13 cellular contexts compared by ENCODE assay signal in genomic region chr9:21443849-21444625, GRCh38. TPM values are rescaled to one million over a fixed set of nuclear protein-coding genes. Genes with fewer than 3 reads are reported as not detected.
DNase-seq lines count a peak whose midpoint lies in the region; ATAC-seq and TF ChIP-seq lines count a peak whose summit lies in the region.
"Had no signal": no experiment of that assay in that cellular context is flagged by ENCODE, and none has a peak within 500 bp of the region (broad histone marks: within the 10 kb centered on the region; RNA-seq: fewer than 3 reads in every experiment).

No MANE protein-coding gene starts in this region.

- H3K4me1 ChIP-seq in CD8-positive, alpha-beta T cell (ENCODE audit: insufficient read depth, low read length) = peaks cover 6% of the 10 kb centered on the region
- H3K4me1 ChIP-seq: neural progenitor cell had no signal

- no peaks in the 10 kb centered on the region for H3K36me3 ChIP-seq in CD8-positive, alpha-beta T cell (ENCODE audit: insufficient read depth, low read length)
- H3K36me3 ChIP-seq: neural progenitor cell had no signal

- H3K4me3 ChIP-seq in CD8-positive, alpha-beta T cell (ENCODE audit: low read depth, low read length) = no peak overlapping the region
- H3K4me3 ChIP-seq: neural progenitor cell had no signal

- POLR2A ChIA-PET in CD8-positive, alpha-beta T cell (lab: Charles Lee) = interaction anchor here (1.1 kb wide), 1 partner anchor 10 kb away, joined by 3 read pairs; no protein-coding TSS in a partner anchor

- no peak for TF ChIP-seq CTCF in CD8-positive, alpha-beta T cell (IDR thresholded peaks at IDR 0.05)
- no peak for TF ChIP-seq CTCF in Calu3 (IDR thresholded peaks at IDR 0.05; ENCODE audit: unreplicated experiment)

- no peaks in the 10 kb centered on the region for H3K9me3 ChIP-seq in CD8-positive, alpha-beta T cell (ENCODE audit: low read length)

- peak in 1 of 7 experiments; percentile 38 for DNase-seq in CD8-positive, alpha-beta T cell
- peak; percentile 94 for DNase-seq in SKM-1 treated with dmso at 0.1 percent for 144 hours (lab: John Stamatoyannopoulos, UW; ENCODE audit: unreplicated experiment)
- DNase-seq in DMS79 treated with DMSO at 0.1 percent for 48 hours (lab: John Stamatoyannopoulos, UW) = no peak
- DNase-seq in SW480 (ENCODE audit: low spot score) = no peak
- DNase-seq in Calu3 = no peak
- DNase-seq in NCI-H82 treated with DMSO at 0.1 percent for 48 hours (lab: John Stamatoyannopoulos, UW; ENCODE audit: unreplicated experiment) = no peak
- DNase-seq: activated CD8-positive, alpha-beta memory T cell treated with anti-CD3 and anti-CD28 coated beads, Interleukin-2, amount 50 U/mL, for 48 hours; NCI-H2107 had no signal

- CTCF ChIA-PET in CD8-positive, alpha-beta T cell (lab: Charles Lee) = interaction anchor here (1.2 to 2.8 kb wide), 4 partner anchors 9 to 208 kb away, joined by 3 to 12 read pairs (median 4); no protein-coding TSS in a partner anchor
- CTCF ChIA-PET in Calu3 (lab: Charles Lee) = no interaction called here

- intact Hi-C loops in CD8-positive, alpha-beta T cell (cut with DNase I, micrococcal nuclease) = no loop called here
- intact Hi-C loops in Calu3 (cut with micrococcal nuclease; ENCODE audit: unreplicated experiment) = loop anchor here (10.0 kb wide), 1 partner anchor 49 kb away; no protein-coding TSS in a partner anchor

- H3K27me3 Mint-ChIP-seq in CD8-positive, alpha-beta T cell (ENCODE audit: low read depth) = peaks cover 2% of the 10 kb centered on the region
- no peaks in the 10 kb centered on the region for H3K27me3 Mint-ChIP-seq in Calu3 (ENCODE audit: unreplicated experiment)

- no TSS peak for BruUV-seq in Calu3 (replicated peaks; lab: Mats Ljungman, UMichigan)

- H3K27ac Mint-ChIP-seq in CD8-positive, alpha-beta T cell = peak overlapping the region; percentile 62
- H3K27ac Mint-ChIP-seq in Calu3 (ENCODE audit: unreplicated experiment) = no peak overlapping the region
- H3K27ac Mint-ChIP-seq: neural progenitor cell had no signal

- peak overlapping the region; percentile 69 for H3K4me3 Mint-ChIP-seq in CD8-positive, alpha-beta T cell
- no peak overlapping the region for H3K4me3 Mint-ChIP-seq in Calu3 (ENCODE audit: low read depth, unreplicated experiment)
- H3K4me3 Mint-ChIP-seq: neural progenitor cell had no signal

- no peaks in the 10 kb centered on the region for H3K36me3 Mint-ChIP-seq in CD8-positive, alpha-beta T cell
- no peaks in the 10 kb centered on the region for H3K36me3 Mint-ChIP-seq in Calu3 (ENCODE audit: insufficient read depth, unreplicated experiment)
- H3K36me3 Mint-ChIP-seq: neural progenitor cell had no signal

- H3K27me3 ChIP-seq in CD8-positive, alpha-beta T cell (ENCODE audit: insufficient read depth, low read length) = no peaks in the 10 kb centered on the region
- H3K27me3 ChIP-seq: neural progenitor cell had no signal

- no peak overlapping the region for H3K27ac ChIP-seq in CD8-positive, alpha-beta T cell (ENCODE audit: low read depth, low read length)
- H3K27ac ChIP-seq: neural progenitor cell had no signal

- H3K9me3 Mint-ChIP-seq in CD8-positive, alpha-beta T cell = no peaks in the 10 kb centered on the region
- H3K9me3 Mint-ChIP-seq in Calu3 (ENCODE audit: low read depth, unreplicated experiment) = no peaks in the 10 kb centered on the region

- ATAC-seq in CD8-positive, alpha-beta T cell = peak; percentile 87
- peak; percentile 92 for ATAC-seq in GM19351 (IDR thresholded peaks at IDR 0.05; ENCODE audit: unreplicated experiment)
- ATAC-seq in HG03064 (IDR thresholded peaks at IDR 0.05; ENCODE audit: low read depth, unreplicated experiment) = peak; percentile 96

- H3K4me1 Mint-ChIP-seq in CD8-positive, alpha-beta T cell (ENCODE audit: low read depth) = peaks cover 15% of the 10 kb centered on the region
- no peaks in the 10 kb centered on the region for H3K4me1 Mint-ChIP-seq in Calu3 (ENCODE audit: low read depth, unreplicated experiment)
- H3K4me1 Mint-ChIP-seq: neural progenitor cell had no signal

RNA-seq across cellular contexts. Expression of gene IFNA1, which starts 3.8 kb away (rescaled TPM):
- total RNA-seq in CD8-positive, alpha-beta T cell = not detected
- not detected in 2 replicates for total RNA-seq in Calu3 (2022)
- total RNA-seq: fibroblast of lung, subcutaneous adipose tissue had no signal

RNA-seq across cellular contexts. Expression of gene IFNA8, which starts 35.1 kb away (rescaled TPM):
- total RNA-seq in CD8-positive, alpha-beta T cell = not detected
- total RNA-seq in Calu3 (2022) = not detected in 2 replicates
- total RNA-seq: fibroblast of lung, subcutaneous adipose tissue had no signal

RNA-seq across cellular contexts. Expression of gene IFNE, which starts 38.1 kb away (rescaled TPM):
- total RNA-seq in CD8-positive, alpha-beta T cell = not detected
- 8.3 and 8.4 TPM in 2 replicates for total RNA-seq in Calu3 (2022)
- total RNA-seq: subcutaneous adipose tissue had no signal

RNA-seq across cellular contexts. Expression of gene IFNA2, which starts 58.8 kb away (rescaled TPM):
- not detected for total RNA-seq in CD8-positive, alpha-beta T cell
- not detected in 2 replicates for total RNA-seq in Calu3 (2022)
- total RNA-seq: fibroblast of lung, subcutaneous adipose tissue had no signal
